Comparison of ENCODE assay signal across 1 cellular context in genomic region chr1:153494976-153495535, GRCh38.
TF ChIP-seq lines count a peak whose summit lies in the region.

No MANE protein-coding gene starts in this region.

TF ChIP-seq in endothelial cell of umbilical vein, 7 proteins besides CTCF, POLR2A, EP300 and RAD21:
- TF ChIP-seq POLR2AphosphoS5 (IDR thresholded peaks at IDR 0.05; ENCODE audit: insufficient read depth, low read depth, low read length) (no peak), JUN (IDR thresholded peaks at IDR 0.05; ENCODE audit: borderline replicate concordance, insufficient read depth, insufficient read length, low read depth) (no peak), EZH2 (IDR thresholded peaks at IDR 0.05; ENCODE audit: borderline replicate concordance, low read depth, low read length, severe bottlenecking) (no peak), FOS (IDR thresholded peaks at IDR 0.05; ENCODE audit: borderline replicate concordance, insufficient read depth, low read length) (no peak), MYC (IDR thresholded peaks at IDR 0.05; ENCODE audit: low read depth, low read length) (no peak), GATA2 (IDR thresholded peaks at IDR 0.05; ENCODE audit: insufficient read depth, insufficient read length, low read depth, low read length) (no peak)
- TF ChIP-seq, protein P1, sequence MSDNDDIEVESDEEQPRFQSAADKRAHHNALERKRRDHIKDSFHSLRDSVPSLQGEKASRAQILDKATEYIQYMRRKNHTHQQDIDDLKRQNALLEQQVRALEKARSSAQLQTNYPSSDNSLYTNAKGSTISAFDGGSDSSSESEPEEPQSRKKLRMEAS (IDR thresholded peaks at IDR 0.05; ENCODE audit: insufficient read depth, insufficient read length): no peak
